ENCODE assay signal across 9 cellular contexts in genomic region chr7:150388709-150389531, GRCh38. TPM values are rescaled to one million over a fixed set of nuclear protein-coding genes. Genes with fewer than 3 reads are reported as not detected.
DNase-seq lines count a peak whose midpoint lies in the region; ATAC-seq lines count a peak whose summit lies in the region.
"Had no signal": no experiment of that assay in that cellular context is flagged by ENCODE, and none has a peak within 500 bp of the region (broad histone marks: within the 10 kb centered on the region; RNA-seq: fewer than 3 reads in every experiment).

No MANE protein-coding gene starts in this region.

- H3K27me3 ChIP-seq in MG63: no peaks in the 10 kb centered on the region
- H3K27me3 ChIP-seq in CD8-positive, alpha-beta memory T cell (ENCODE audit: insufficient read depth, low read length, poor library complexity, severe bottlenecking): no peaks in the 10 kb centered on the region

- peaks cover 25% of the 10 kb centered on the region for H3K4me1 Mint-ChIP-seq in stimulated activated memory B cell treated with anti-CD40 and anti-IgM and Interleukin-4, amounts not matched to agents 10 μg/mL and 1 μg/mL and 100 μg/mL, for 72 hours
- peaks cover 0 to 6% (median 0%) of the 10 kb centered on the region in 3 donors for H3K4me1 Mint-ChIP-seq in T-cell
- no peaks in the 10 kb centered on the region for H3K4me1 Mint-ChIP-seq in CD8-positive, alpha-beta memory T cell

- H3K9me3 Mint-ChIP-seq in stimulated activated memory B cell treated with anti-CD40 and anti-IgM and Interleukin-4, amounts not matched to agents 10 μg/mL and 1 μg/mL and 100 μg/mL, for 72 hours: no peaks in the 10 kb centered on the region
- no peaks in the 10 kb centered on the region for H3K9me3 Mint-ChIP-seq in T-cell
- H3K9me3 Mint-ChIP-seq in CD8-positive, alpha-beta memory T cell: no peaks in the 10 kb centered on the region

- peak overlapping the region; percentile 73 for H3K27ac Mint-ChIP-seq in stimulated activated memory B cell treated with anti-CD40 and anti-IgM and Interleukin-4, amounts not matched to agents 10 μg/mL and 1 μg/mL and 100 μg/mL, for 72 hours
- no peak overlapping the region for H3K27ac Mint-ChIP-seq in T-cell
- H3K27ac Mint-ChIP-seq in CD8-positive, alpha-beta memory T cell: no peak overlapping the region

- POLR2A ChIA-PET in T-cell (lab: Charles Lee): interaction anchor here in 1 of 2 donors (0.6 kb wide), 2 partner anchors 18 to 448 kb away, joined by 3 to 4 read pairs; no protein-coding TSS in a partner anchor
- POLR2A ChIA-PET in CD8-positive, alpha-beta memory T cell (lab: Charles Lee): no interaction called here

- peak; percentile 34 for ATAC-seq in stimulated activated memory B cell treated with anti-CD40 and anti-IgM and Interleukin-4, amounts not matched to agents 10 μg/mL and 1 μg/mL and 100 μg/mL, for 72 hours
- no peak for ATAC-seq in GM21825 (IDR thresholded peaks at IDR 0.05; ENCODE audit: unreplicated experiment)
- no peak for ATAC-seq in T-cell (replicated peaks in 1 of 4)

- DNase-seq in MG63 (peak; percentile 62), amygdala (lab: John Stamatoyannopoulos, UW) (peak in 53 of 56 donors; percentile 28 to 88 (median 70)), iris pigment epithelial cell (ENCODE audit: low read depth) (peak; percentile 43), T-cell (no peak), OCI-M1 (lab: John Stamatoyannopoulos, UW) (no peak)
- DNase-seq in CD8-positive, alpha-beta memory T cell: no peak

- H3K4me3 Mint-ChIP-seq in stimulated activated memory B cell treated with anti-CD40 and anti-IgM and Interleukin-4, amounts not matched to agents 10 μg/mL and 1 μg/mL and 100 μg/mL, for 72 hours: no peak overlapping the region
- H3K4me3 Mint-ChIP-seq in T-cell: no peak overlapping the region
- H3K4me3 Mint-ChIP-seq in CD8-positive, alpha-beta memory T cell: no peak overlapping the region

- no peaks in the 10 kb centered on the region for H3K27me3 Mint-ChIP-seq in stimulated activated memory B cell treated with anti-CD40 and anti-IgM and Interleukin-4, amounts not matched to agents 10 μg/mL and 1 μg/mL and 100 μg/mL, for 72 hours
- H3K27me3 Mint-ChIP-seq in T-cell: no peaks in the 10 kb centered on the region
- H3K27me3 Mint-ChIP-seq in CD8-positive, alpha-beta memory T cell: peaks cover 0 to 2% of the 10 kb centered on the region in 2 donors

- peaks cover 43% of the 10 kb centered on the region for H3K36me3 Mint-ChIP-seq in stimulated activated memory B cell treated with anti-CD40 and anti-IgM and Interleukin-4, amounts not matched to agents 10 μg/mL and 1 μg/mL and 100 μg/mL, for 72 hours
- H3K36me3 Mint-ChIP-seq in T-cell: peaks cover 8% of the 10 kb centered on the region
- peaks cover 0 to 4% (median 4%) of the 10 kb centered on the region in 3 donors for H3K36me3 Mint-ChIP-seq in CD8-positive, alpha-beta memory T cell

- H3K9me3 ChIP-seq in MG63: no peaks in the 10 kb centered on the region
- H3K9me3 ChIP-seq in CD8-positive, alpha-beta memory T cell (ENCODE audit: low read length): no peaks in the 10 kb centered on the region

- no peaks in the 10 kb centered on the region for H3K36me3 ChIP-seq in MG63
- H3K36me3 ChIP-seq in CD8-positive, alpha-beta memory T cell (ENCODE audit: insufficient read depth, low read length): no peaks in the 10 kb centered on the region

- H3K4me1 ChIP-seq in CD8-positive, alpha-beta memory T cell (ENCODE audit: insufficient read depth, low read length): no peaks in the 10 kb centered on the region

- no peak overlapping the region for H3K4me3 ChIP-seq in MG63
- H3K4me3 ChIP-seq in CD8-positive, alpha-beta memory T cell (ENCODE audit: low read length): no peak overlapping the region
- H3K4me3 ChIP-seq: skin epidermis had no signal

- CTCF ChIA-PET in T-cell (lab: Charles Lee): interaction anchor here (0.6 to 0.7 kb wide), 4 partner anchors 11 to 33 kb away, joined by 3 read pairs; no protein-coding TSS in a partner anchor
- CTCF ChIA-PET in CD8-positive, alpha-beta memory T cell (lab: Charles Lee): no interaction called here

- H3K27ac ChIP-seq in CD8-positive, alpha-beta memory T cell (ENCODE audit: low read depth, low read length): no peak overlapping the region
- H3K27ac ChIP-seq: skin epidermis had no signal

RNA-seq across cellular contexts. Expression of gene ZNF775, which starts 9.8 kb away (rescaled TPM):
- total RNA-seq in MG63 (2014; rRNA removed; shearing (Covaris generic); ENCODE audit: low replicate concordance): 4.0 and 13.9 TPM in 2 replicates
- 1 to 10 TPM; 1.9 to 8.6 (median 6.3) TPM for total RNA-seq in T-cell
- 1 to 10 TPM; 6.0 TPM for total RNA-seq in CD8-positive, alpha-beta memory T cell
- 8.7 TPM for polyA plus RNA-seq in CD8-positive, alpha-beta memory T cell

RNA-seq across cellular contexts. Expression of gene REPIN1, which starts 20.3 kb away (rescaled TPM):
- total RNA-seq in MG63 (2014; rRNA removed; shearing (Covaris generic); ENCODE audit: low replicate concordance): 43.6 and 64.7 TPM in 2 replicates
- total RNA-seq in T-cell: 100 to 1,000 TPM in 3 of 5 donors, 10 to 100 TPM in 2; 64.0 to 110 (median 101) TPM
- 10 to 100 TPM; 57.0 to 58.2 TPM for total RNA-seq in CD8-positive, alpha-beta memory T cell
- polyA plus RNA-seq in CD8-positive, alpha-beta memory T cell: 60.8 TPM

RNA-seq across cellular contexts. Expression of gene RARRES2, which starts 47.5 kb away (rescaled TPM):
- total RNA-seq in MG63 (2014; rRNA removed; shearing (Covaris generic); ENCODE audit: low replicate concordance): not detected in 2 replicates
- 1 to 10 TPM in 3 of 5 donors, not detected in 2; 2.7 to 3.2 (median 2.7) TPM for total RNA-seq in T-cell
- total RNA-seq in CD8-positive, alpha-beta memory T cell: not detected
- polyA plus RNA-seq in CD8-positive, alpha-beta memory T cell: not detected

Comparison
In these comparisons a context has a peak if more than half of its experiments do, and no peak if none do; other contexts are left out.
1. DNase-seq: peak in MG63 (single experiment), amygdala (53 of 56) and iris pigment epithelial cell (single experiment); none in T-cell (0 of 34), OCI-M1 (single experiment) and CD8-positive, alpha-beta memory T cell (0 of 5).